17 cellular contexts compared by ENCODE assay signal in genomic region chr18:43482136-43482535, GRCh38.
DNase-seq lines count a peak whose midpoint lies in the region; ATAC-seq and TF ChIP-seq lines count a peak whose summit lies in the region.
"Had no signal": no experiment of that assay in that cellular context is flagged by ENCODE, and none has a peak within 500 bp of the region (broad histone marks: within the 10 kb centered on the region; RNA-seq: fewer than 3 reads in every experiment).

No MANE protein-coding gene starts in this region.

- H3K27me3 Mint-ChIP-seq in neural progenitor cell (ENCODE audit: insufficient read depth, low read depth) (peaks cover 4% of the 10 kb centered on the region), type B pancreatic cell (no peaks in the 10 kb centered on the region)
- H3K27me3 Mint-ChIP-seq: B cell; CD4-positive, alpha-beta T cell had no signal

- H3F3A ChIP-seq in neural progenitor cell (ENCODE audit: low read depth): no peaks in the 10 kb centered on the region

- H3K9me3 ChIP-seq in neural progenitor cell (ENCODE audit: low read depth): peaks cover 5% of the 10 kb centered on the region
- H3K9me3 ChIP-seq in spleen: peaks cover 0 to 26% (median 15%) of the 10 kb centered on the region in 8 donors
- H3K9me3 ChIP-seq in upper lobe of right lung: no peaks in the 10 kb centered on the region
- H3K9me3 ChIP-seq: A549, Caco-2 had no signal

- no peak overlapping the region for H3K4me2 ChIP-seq in neural progenitor cell
- H3K4me2 ChIP-seq: A549; BLaER1 treated with 17β-estradiol and CSF1 and Interleukin-3, amounts not matched to agents 10 nM and 100 nM had no signal

- no peak for TF ChIP-seq POLR2A in spleen (IDR thresholded peaks at IDR 0.05)

- TF ChIP-seq CTCF in neural progenitor cell (IDR thresholded peaks at IDR 0.05) (no peak), spleen (IDR thresholded peaks at IDR 0.05 in 8 of 11, conservative IDR thresholded peaks at IDR 0.05 in 3 of 11) (no peak), upper lobe of right lung (IDR thresholded peaks at IDR 0.05) (no peak), type B pancreatic cell (conservative IDR thresholded peaks at IDR 0.05) (no peak)

- H3K4me3 ChIP-seq in neural progenitor cell (no peak overlapping the region), spleen (no peak overlapping the region), upper lobe of right lung (no peak overlapping the region)
- H3K4me3 ChIP-seq: A549; BLaER1 treated with 17β-estradiol and CSF1 and Interleukin-3, amounts not matched to agents 10 nM and 100 nM had no signal

- H3K4me1 ChIP-seq in neural progenitor cell (no peaks in the 10 kb centered on the region), spleen (no peaks in the 10 kb centered on the region), upper lobe of right lung (no peaks in the 10 kb centered on the region)
- H3K4me1 ChIP-seq: A549; BLaER1 treated with 17β-estradiol and CSF1 and Interleukin-3, amounts not matched to agents 10 nM and 100 nM; Caco-2 had no signal

- H4K20me1 ChIP-seq in neural progenitor cell (ENCODE audit: low read depth): no peaks in the 10 kb centered on the region
- H4K20me1 ChIP-seq: BLaER1 treated with 17β-estradiol and CSF1 and Interleukin-3, amounts not matched to agents 10 nM and 100 nM had no signal

- DNase-seq in neural progenitor cell (ENCODE audit: low spot score) (no peak), spleen (peak; percentile 70), upper lobe of right lung (no peak), HuH-7.5 (ENCODE audit: low spot score) (no peak), type B pancreatic cell (ENCODE audit: extremely low spot score, unreplicated experiment) (no peak)
- DNase-seq: AML-193; Caco-2; Calu3; CD4-positive, alpha-beta T cell; CD8-positive, alpha-beta T cell; DMS79 treated with DMSO at 0.1 percent for 48 hours; GF-D8 had no signal

- WGBS in spleen, 5 donors: 82 to 87% (median 84%) methylated on average over 14 of the region's 14 CpGs

- intact Hi-C loops in spleen (cut with DNase I; ENCODE audit: low total_unique reads) (no loop called here), upper lobe of right lung (cut with DNase I) (no loop called here)

- no peaks in the 10 kb centered on the region for H3K79me2 ChIP-seq in neural progenitor cell (ENCODE audit: low read depth)

- no peaks in the 10 kb centered on the region for H3K27me3 ChIP-seq in neural progenitor cell
- no peaks in the 10 kb centered on the region for H3K27me3 ChIP-seq in spleen (replicated peaks in 1 of 7)
- H3K27me3 ChIP-seq in upper lobe of right lung: no peaks in the 10 kb centered on the region
- H3K27me3 ChIP-seq: BLaER1 treated with 17β-estradiol and CSF1 and Interleukin-3, amounts not matched to agents 10 nM and 100 nM had no signal

- no peaks in the 10 kb centered on the region for H3K4me1 Mint-ChIP-seq in neural progenitor cell
- peaks cover 5% of the 10 kb centered on the region for H3K4me1 Mint-ChIP-seq in type B pancreatic cell (ENCODE audit: unreplicated experiment)
- H3K4me1 Mint-ChIP-seq: B cell had no signal

- no peak overlapping the region for H3K9ac ChIP-seq in neural progenitor cell
- H3K9ac ChIP-seq: BLaER1 treated with 17β-estradiol and CSF1 and Interleukin-3, amounts not matched to agents 10 nM and 100 nM had no signal

- H3K4me3 Mint-ChIP-seq in neural progenitor cell (no peak overlapping the region), type B pancreatic cell (no peak overlapping the region)
- H3K4me3 Mint-ChIP-seq: B cell; CD4-positive, alpha-beta T cell; CD8-positive, alpha-beta T cell had no signal

- H3K9me3 Mint-ChIP-seq in neural progenitor cell (peaks cover 18% of the 10 kb centered on the region), type B pancreatic cell (peaks cover 6% of the 10 kb centered on the region)

- ATAC-seq in upper lobe of right lung: peak; percentile 19
- ATAC-seq: A549; CD8-positive, alpha-beta T cell had no signal

- no peak overlapping the region for H3K27ac ChIP-seq in neural progenitor cell
- H3K27ac ChIP-seq in spleen: no peak overlapping the region
- H3K27ac ChIP-seq in upper lobe of right lung: no peak overlapping the region
- H3K27ac ChIP-seq: 22Rv1; A549; BLaER1 treated with 17β-estradiol and CSF1 and Interleukin-3, amounts not matched to agents 10 nM and 100 nM; C4-2B had no signal

- no peak overlapping the region for H2AFZ ChIP-seq in neural progenitor cell (replicated peaks)

- no peaks in the 10 kb centered on the region for H3K36me3 ChIP-seq in neural progenitor cell
- H3K36me3 ChIP-seq in spleen: no peaks in the 10 kb centered on the region
- H3K36me3 ChIP-seq in upper lobe of right lung: no peaks in the 10 kb centered on the region

- peak overlapping the region; percentile 89 for H3K27ac Mint-ChIP-seq in neural progenitor cell
- no peak overlapping the region for H3K27ac Mint-ChIP-seq in type B pancreatic cell
- H3K27ac Mint-ChIP-seq: B cell; CD4-positive, alpha-beta T cell; CD8-positive, alpha-beta T cell had no signal

- peaks cover 2% of the 10 kb centered on the region for H3K36me3 Mint-ChIP-seq in neural progenitor cell
- H3K36me3 Mint-ChIP-seq in type B pancreatic cell: no peaks in the 10 kb centered on the region
- H3K36me3 Mint-ChIP-seq: CD8-positive, alpha-beta T cell had no signal
